1 cellular context compared by ENCODE assay signal in genomic region chr5:140039561-140039960, GRCh38.
A peak's percentile ranks its signal among the peaks of the same experiment; 100 is the strongest.
TF ChIP-seq lines count a peak whose summit lies in the region.

No MANE protein-coding gene starts in this region.

TF ChIP-seq in GM12878, 131 proteins besides CTCF, POLR2A, EP300 and RAD21 (continues in another document):
- TF ChIP-seq ATF2 (IDR thresholded peaks at IDR 0.05; ENCODE audit: low read length): no peak
- TF ChIP-seq BCL11A (IDR thresholded peaks at IDR 0.05; ENCODE audit: low read depth, low read length): peak; percentile 74
- TF ChIP-seq YY1 (IDR thresholded peaks at IDR 0.05; ENCODE audit: low read depth, low read length): peak; percentile 67; the same call in 1 of the 2 replicates
- TF ChIP-seq EED (IDR thresholded peaks at IDR 0.05; ENCODE audit: low read depth): peak; percentile 98
- no peak for TF ChIP-seq NR2C1 (IDR thresholded peaks at IDR 0.05)
- TF ChIP-seq CBX5 (IDR thresholded peaks at IDR 0.05; ENCODE audit: low read depth): no peak
- TF ChIP-seq DPF2 (IDR thresholded peaks at IDR 0.05): no peak
- no peak for TF ChIP-seq USF2 (IDR thresholded peaks at IDR 0.05; ENCODE audit: borderline replicate concordance, low read depth, low read length)
- TF ChIP-seq CREM (IDR thresholded peaks at IDR 0.05; ENCODE audit: low read depth): peak; percentile 66
- 0 out of 2 replicates have a peak, but pooled peaks have one; percentile 32 for TF ChIP-seq IRF4 (IDR thresholded peaks at IDR 0.05; ENCODE audit: low read depth, low read length)
- no peak for TF ChIP-seq RCOR1 (conservative IDR thresholded peaks at IDR 0.05; ENCODE audit: low read depth, low read length)
- TF ChIP-seq GABPA (IDR thresholded peaks at IDR 0.05; ENCODE audit: low read depth): no peak
- TF ChIP-seq NFIC (IDR thresholded peaks at IDR 0.05; ENCODE audit: low read depth, low read length): peak; percentile 82
- no peak for TF ChIP-seq RB1 (IDR thresholded peaks at IDR 0.05; ENCODE audit: borderline replicate concordance)
- peak; percentile 48; the same call in 1 of the 2 replicates for TF ChIP-seq MTA2 (IDR thresholded peaks at IDR 0.05; ENCODE audit: low read depth)
- TF ChIP-seq NFXL1 (IDR thresholded peaks at IDR 0.05; ENCODE audit: borderline replicate concordance): no peak
- TF ChIP-seq E2F8 (IDR thresholded peaks at IDR 0.05; ENCODE audit: low read depth, partially characterized antibody): no peak
- TF ChIP-seq SMAD1 (IDR thresholded peaks at IDR 0.05; ENCODE audit: low read depth, partially characterized antibody): no peak
- TF ChIP-seq RUNX3 (IDR thresholded peaks at IDR 0.05; ENCODE audit: low read length): peak; percentile 84
- no peak for TF ChIP-seq SUZ12 (IDR thresholded peaks at IDR 0.05; ENCODE audit: unreplicated experiment)
- 0 out of 2 replicates have a peak, but pooled peaks have one; percentile 33 for TF ChIP-seq ZNF24 (IDR thresholded peaks at IDR 0.05)
- peak; percentile 90; the same call in 1 of the 2 replicates for TF ChIP-seq FOXM1 (IDR thresholded peaks at IDR 0.05; ENCODE audit: low read depth, low read length)
- TF ChIP-seq JUNB (IDR thresholded peaks at IDR 0.05): peak; percentile 24; the same call in 1 of the 2 replicates
- TF ChIP-seq ZSCAN29 (IDR thresholded peaks at IDR 0.05): no peak
- TF ChIP-seq RELB (IDR thresholded peaks at IDR 0.05; ENCODE audit: low read depth): peak; percentile 93
- peak; percentile 92 for TF ChIP-seq RELA (IDR thresholded peaks at IDR 0.05; ENCODE audit: borderline replicate concordance, partially characterized antibody)
- TF ChIP-seq, protein P1, sequence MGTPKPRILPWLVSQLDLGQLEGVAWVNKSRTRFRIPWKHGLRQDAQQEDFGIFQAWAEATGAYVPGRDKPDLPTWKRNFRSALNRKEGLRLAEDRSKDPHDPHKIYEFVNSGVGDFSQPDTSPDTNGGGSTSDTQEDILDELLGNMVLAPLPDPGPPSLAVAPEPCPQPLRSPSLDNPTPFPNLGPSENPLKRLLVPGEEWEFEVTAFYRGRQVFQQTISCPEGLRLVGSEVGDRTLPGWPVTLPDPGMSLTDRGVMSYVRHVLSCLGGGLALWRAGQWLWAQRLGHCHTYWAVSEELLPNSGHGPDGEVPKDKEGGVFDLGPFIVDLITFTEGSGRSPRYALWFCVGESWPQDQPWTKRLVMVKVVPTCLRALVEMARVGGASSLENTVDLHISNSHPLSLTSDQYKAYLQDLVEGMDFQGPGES (IDR thresholded peaks at IDR 0.05): no peak
- TF ChIP-seq NBN (IDR thresholded peaks at IDR 0.05): peak; percentile 40; the same call in 1 of the 2 replicates
- TF ChIP-seq PBX3 (IDR thresholded peaks at IDR 0.05; ENCODE audit: insufficient replicate concordance, low read depth, low read length): no peak
- TF ChIP-seq FOS (IDR thresholded peaks at IDR 0.05; ENCODE audit: borderline replicate concordance, extremely low read depth, insufficient read length): no peak
- 0 out of 2 replicates have a peak, but pooled peaks have one; percentile 39 for TF ChIP-seq PML (IDR thresholded peaks at IDR 0.05; ENCODE audit: low read length)
- peak; percentile 83 for TF ChIP-seq IKZF1 (conservative IDR thresholded peaks at IDR 0.05)
- no peak for TF ChIP-seq HDAC6 (IDR thresholded peaks at IDR 0.05; ENCODE audit: unreplicated experiment)
- TF ChIP-seq SRF (IDR thresholded peaks at IDR 0.05; ENCODE audit: low read depth in 2 of 2, low read length in 2 of 2): no peak
- TF ChIP-seq, protein P2, sequence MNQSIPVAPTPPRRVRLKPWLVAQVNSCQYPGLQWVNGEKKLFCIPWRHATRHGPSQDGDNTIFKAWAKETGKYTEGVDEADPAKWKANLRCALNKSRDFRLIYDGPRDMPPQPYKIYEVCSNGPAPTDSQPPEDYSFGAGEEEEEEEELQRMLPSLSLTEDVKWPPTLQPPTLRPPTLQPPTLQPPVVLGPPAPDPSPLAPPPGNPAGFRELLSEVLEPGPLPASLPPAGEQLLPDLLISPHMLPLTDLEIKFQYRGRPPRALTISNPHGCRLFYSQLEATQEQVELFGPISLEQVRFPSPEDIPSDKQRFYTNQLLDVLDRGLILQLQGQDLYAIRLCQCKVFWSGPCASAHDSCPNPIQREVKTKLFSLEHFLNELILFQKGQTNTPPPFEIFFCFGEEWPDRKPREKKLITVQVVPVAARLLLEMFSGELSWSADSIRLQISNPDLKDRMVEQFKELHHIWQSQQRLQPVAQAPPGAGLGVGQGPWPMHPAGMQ (IDR thresholded peaks at IDR 0.05; ENCODE audit: borderline replicate concordance): no peak
- peak; percentile 54; the same call in 1 of the 2 replicates for TF ChIP-seq CBFB (IDR thresholded peaks at IDR 0.05; ENCODE audit: low read depth)
- peak; percentile 44; the same call in 1 of the 2 replicates for TF ChIP-seq POLR2AphosphoS5 (IDR thresholded peaks at IDR 0.05; ENCODE audit: low read length)
- TF ChIP-seq MEF2A (IDR thresholded peaks at IDR 0.05; ENCODE audit: insufficient read depth, low read depth, low read length): peak; percentile 56; the same call in 1 of the 2 replicates
- no peak for TF ChIP-seq ZNF622 (IDR thresholded peaks at IDR 0.05)
- TF ChIP-seq ATF7 (IDR thresholded peaks at IDR 0.05; ENCODE audit: low read depth): peak; percentile 59
- TF ChIP-seq, protein P3, sequence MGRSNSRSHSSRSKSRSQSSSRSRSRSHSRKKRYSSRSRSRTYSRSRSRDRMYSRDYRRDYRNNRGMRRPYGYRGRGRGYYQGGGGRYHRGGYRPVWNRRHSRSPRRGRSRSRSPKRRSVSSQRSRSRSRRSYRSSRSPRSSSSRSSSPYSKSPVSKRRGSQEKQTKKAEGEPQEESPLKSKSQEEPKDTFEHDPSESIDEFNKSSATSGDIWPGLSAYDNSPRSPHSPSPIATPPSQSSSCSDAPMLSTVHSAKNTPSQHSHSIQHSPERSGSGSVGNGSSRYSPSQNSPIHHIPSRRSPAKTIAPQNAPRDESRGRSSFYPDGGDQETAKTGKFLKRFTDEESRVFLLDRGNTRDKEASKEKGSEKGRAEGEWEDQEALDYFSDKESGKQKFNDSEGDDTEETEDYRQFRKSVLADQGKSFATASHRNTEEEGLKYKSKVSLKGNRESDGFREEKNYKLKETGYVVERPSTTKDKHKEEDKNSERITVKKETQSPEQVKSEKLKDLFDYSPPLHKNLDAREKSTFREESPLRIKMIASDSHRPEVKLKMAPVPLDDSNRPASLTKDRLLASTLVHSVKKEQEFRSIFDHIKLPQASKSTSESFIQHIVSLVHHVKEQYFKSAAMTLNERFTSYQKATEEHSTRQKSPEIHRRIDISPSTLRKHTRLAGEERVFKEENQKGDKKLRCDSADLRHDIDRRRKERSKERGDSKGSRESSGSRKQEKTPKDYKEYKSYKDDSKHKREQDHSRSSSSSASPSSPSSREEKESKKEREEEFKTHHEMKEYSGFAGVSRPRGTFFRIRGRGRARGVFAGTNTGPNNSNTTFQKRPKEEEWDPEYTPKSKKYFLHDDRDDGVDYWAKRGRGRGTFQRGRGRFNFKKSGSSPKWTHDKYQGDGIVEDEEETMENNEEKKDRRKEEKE (IDR thresholded peaks at IDR 0.05): no peak
- TF ChIP-seq, protein P4, sequence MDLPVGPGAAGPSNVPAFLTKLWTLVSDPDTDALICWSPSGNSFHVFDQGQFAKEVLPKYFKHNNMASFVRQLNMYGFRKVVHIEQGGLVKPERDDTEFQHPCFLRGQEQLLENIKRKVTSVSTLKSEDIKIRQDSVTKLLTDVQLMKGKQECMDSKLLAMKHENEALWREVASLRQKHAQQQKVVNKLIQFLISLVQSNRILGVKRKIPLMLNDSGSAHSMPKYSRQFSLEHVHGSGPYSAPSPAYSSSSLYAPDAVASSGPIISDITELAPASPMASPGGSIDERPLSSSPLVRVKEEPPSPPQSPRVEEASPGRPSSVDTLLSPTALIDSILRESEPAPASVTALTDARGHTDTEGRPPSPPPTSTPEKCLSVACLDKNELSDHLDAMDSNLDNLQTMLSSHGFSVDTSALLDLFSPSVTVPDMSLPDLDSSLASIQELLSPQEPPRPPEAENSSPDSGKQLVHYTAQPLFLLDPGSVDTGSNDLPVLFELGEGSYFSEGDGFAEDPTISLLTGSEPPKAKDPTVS (IDR thresholded peaks at IDR 0.05; ENCODE audit: low read depth, low read length): no peak
- TF ChIP-seq, protein P5, sequence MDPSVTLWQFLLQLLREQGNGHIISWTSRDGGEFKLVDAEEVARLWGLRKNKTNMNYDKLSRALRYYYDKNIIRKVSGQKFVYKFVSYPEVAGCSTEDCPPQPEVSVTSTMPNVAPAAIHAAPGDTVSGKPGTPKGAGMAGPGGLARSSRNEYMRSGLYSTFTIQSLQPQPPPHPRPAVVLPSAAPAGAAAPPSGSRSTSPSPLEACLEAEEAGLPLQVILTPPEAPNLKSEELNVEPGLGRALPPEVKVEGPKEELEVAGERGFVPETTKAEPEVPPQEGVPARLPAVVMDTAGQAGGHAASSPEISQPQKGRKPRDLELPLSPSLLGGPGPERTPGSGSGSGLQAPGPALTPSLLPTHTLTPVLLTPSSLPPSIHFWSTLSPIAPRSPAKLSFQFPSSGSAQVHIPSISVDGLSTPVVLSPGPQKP (IDR thresholded peaks at IDR 0.05; ENCODE audit: low read depth, low read length): no peak
- no peak for TF ChIP-seq TARDBP (IDR thresholded peaks at IDR 0.05; ENCODE audit: borderline replicate concordance)
- no peak for TF ChIP-seq ETV6 (conservative IDR thresholded peaks at IDR 0.05 in 1 of 2, IDR thresholded peaks at IDR 0.05 in 1 of 2; ENCODE audit: borderline replicate concordance in 1 of 2, low read depth in 1 of 2)
- TF ChIP-seq SREBF1 (IDR thresholded peaks at IDR 0.05; ENCODE audit: low read length): no peak
